In the genomic region with DNA sequence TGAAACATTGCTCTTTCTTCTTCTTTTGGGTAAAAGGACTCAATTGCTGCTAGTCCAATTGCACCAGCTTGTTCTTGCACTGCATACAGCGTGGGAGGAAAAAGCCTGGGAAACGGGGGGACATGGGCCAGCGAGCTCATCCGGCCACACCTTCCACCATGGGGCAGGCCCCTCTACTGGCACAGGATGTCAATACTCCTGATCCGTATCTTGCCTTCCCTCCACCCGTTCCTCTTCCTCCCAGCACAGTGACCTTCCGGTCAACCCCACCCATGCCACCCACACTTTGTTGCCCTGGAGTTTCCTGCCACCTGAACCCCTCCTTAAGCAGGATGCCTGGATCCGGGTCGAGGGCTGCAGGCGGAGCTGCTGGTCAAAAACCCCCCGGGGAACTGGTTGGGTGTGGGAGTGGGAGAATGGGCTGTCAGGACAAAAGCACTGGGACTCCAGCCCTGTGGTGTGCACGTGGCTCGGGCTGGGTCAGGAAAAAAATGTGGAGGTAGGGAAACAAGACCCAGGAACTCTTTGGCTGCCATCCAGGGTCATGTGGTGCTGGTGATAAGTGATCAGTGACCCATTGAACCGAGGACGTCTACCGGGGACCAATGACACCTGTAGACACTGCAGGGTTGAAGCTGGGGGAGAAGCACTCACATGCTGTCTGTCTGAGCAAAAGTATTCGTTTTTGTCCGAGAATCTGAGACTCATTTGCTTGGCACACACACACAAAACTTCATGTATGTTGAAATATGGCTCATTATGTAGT, we compare ENCODE assay signal across 11 cellular contexts. TPM values are rescaled to one million over a fixed set of nuclear protein-coding genes. Genes with fewer than 3 reads are reported as not detected.
DNase-seq lines count a peak whose midpoint lies in the region; ATAC-seq and TF ChIP-seq lines count a peak whose summit lies in the region.
"Had no signal": no experiment of that assay in that cellular context is flagged by ENCODE, and none has a peak within 500 bp of the region (broad histone marks: within the 10 kb centered on the region; RNA-seq: fewer than 3 reads in every experiment).

No MANE protein-coding gene starts in this region.

- peak in 1 of 3 donors; percentile 81 for DNase-seq in CD4-positive, CD25-positive, alpha-beta regulatory T cell
- DNase-seq in NCI-H69 (lab: John Stamatoyannopoulos, UW): peak; percentile 26
- peak; percentile 74 for DNase-seq in coronary artery (ENCODE audit: low spot score)
- no peak for DNase-seq in naive B cell
- DNase-seq in NCI-H2227 (lab: John Stamatoyannopoulos, UW; ENCODE audit: unreplicated experiment): no peak
- no peak for DNase-seq in HAP-1 (ENCODE audit: low spot score in 2 of 2)
- DNase-seq in ACHN: no peak
- DNase-seq: DMS79 treated with DMSO at 0.1 percent for 48 hours, NCI-H1436 had no signal

- peak overlapping the region; percentile 95 to 99 (median 98) for H3K27ac Mint-ChIP-seq in CD4-positive, CD25-positive, alpha-beta regulatory T cell
- H3K27ac Mint-ChIP-seq in naive B cell: peak overlapping the region; percentile 74 to 100 (median 98)

- H3K9me3 Mint-ChIP-seq in CD4-positive, CD25-positive, alpha-beta regulatory T cell: no peaks in the 10 kb centered on the region
- H3K9me3 Mint-ChIP-seq in naive B cell: peaks cover 0 to 1% (median 0%) of the 10 kb centered on the region in 7 donors

- H3K4me1 ChIP-seq in CD4-positive, CD25-positive, alpha-beta regulatory T cell (ENCODE audit: control insufficient read depth, insufficient read depth, low read length, poor library complexity, severe bottlenecking): peaks cover 95% of the 10 kb centered on the region
- no peaks in the 10 kb centered on the region for H3K4me1 ChIP-seq in HAP-1
- H3K4me1 ChIP-seq: prostate gland had no signal

- no peaks in the 10 kb centered on the region for H3K27me3 ChIP-seq in CD4-positive, CD25-positive, alpha-beta regulatory T cell (ENCODE audit: control insufficient read depth, insufficient read depth, low read length)
- peaks cover 32% of the 10 kb centered on the region for H3K27me3 ChIP-seq in HAP-1 (ENCODE audit: low read depth)

- no peak for ATAC-seq in CD4-positive, CD25-positive, alpha-beta regulatory T cell (ENCODE audit: low read depth in 2 of 2)
- ATAC-seq in naive B cell (ENCODE audit: low read depth in 2 of 2) (no peak), GM21447 (IDR thresholded peaks at IDR 0.05; ENCODE audit: unreplicated experiment) (no peak)

- H3K4me1 Mint-ChIP-seq in CD4-positive, CD25-positive, alpha-beta regulatory T cell: peaks cover 23 to 90% (median 60%) of the 10 kb centered on the region in 4 donors
- H3K4me1 Mint-ChIP-seq in naive B cell: peaks cover 56 to 86% (median 86%) of the 10 kb centered on the region in 3 donors

- no peak for TF ChIP-seq CTCF in coronary artery (IDR thresholded peaks at IDR 0.05)

- H3K27me3 Mint-ChIP-seq in CD4-positive, CD25-positive, alpha-beta regulatory T cell: peaks cover 5% of the 10 kb centered on the region
- H3K27me3 Mint-ChIP-seq in naive B cell: no peaks in the 10 kb centered on the region

- H3K27ac ChIP-seq in CD4-positive, CD25-positive, alpha-beta regulatory T cell (ENCODE audit: insufficient read depth, low read length, poor library complexity, severe bottlenecking): peak overlapping the region; percentile 94
- peak overlapping the region in 1 of 2 donors; percentile 45 for H3K27ac ChIP-seq in coronary artery
- H3K27ac ChIP-seq: prostate gland had no signal

- peaks cover 44% of the 10 kb centered on the region for H3K36me3 ChIP-seq in CD4-positive, CD25-positive, alpha-beta regulatory T cell (ENCODE audit: control insufficient read depth, insufficient read depth, low read length)
- H3K36me3 ChIP-seq in HAP-1 (replicated peaks): no peaks in the 10 kb centered on the region
- H3K36me3 ChIP-seq: prostate gland had no signal

- peak overlapping the region; percentile 89 to 97 (median 92) for H3K4me3 Mint-ChIP-seq in CD4-positive, CD25-positive, alpha-beta regulatory T cell
- peak overlapping the region; percentile 23 to 89 (median 82) for H3K4me3 Mint-ChIP-seq in naive B cell

- H3K36me3 Mint-ChIP-seq in CD4-positive, CD25-positive, alpha-beta regulatory T cell: peaks cover 56% of the 10 kb centered on the region
- no peaks in the 10 kb centered on the region for H3K36me3 Mint-ChIP-seq in naive B cell

- in situ Hi-C loops in HAP-1 (cut with MboI; ENCODE audit: low sequenced_read_pairs): no loop called here
- in situ Hi-C loops in ACHN (cut with HindIII; ENCODE audit: low pct_ligation_motif_present, low pct_unique_long_range_greater_than_20kb, low sequenced_read_pairs): no loop called here

- H3K4me3 ChIP-seq in CD4-positive, CD25-positive, alpha-beta regulatory T cell (ENCODE audit: low read depth, low read length): peak overlapping the region; percentile 92
- H3K4me3 ChIP-seq in coronary artery (no peak overlapping the region), HAP-1 (no peak overlapping the region)
- H3K4me3 ChIP-seq: prostate gland had no signal

- H3K9me3 ChIP-seq in CD4-positive, CD25-positive, alpha-beta regulatory T cell (ENCODE audit: control insufficient read depth in 2 of 2, low read length in 2 of 2): no peaks in the 10 kb centered on the region
- H3K9me3 ChIP-seq in HAP-1: no peaks in the 10 kb centered on the region; the same call in 1 of the 2 replicates
- H3K9me3 ChIP-seq: prostate gland had no signal

RNA-seq across cellular contexts. Expression of a gene that starts 8.2 kb away (rescaled TPM):
- 220 TPM for total RNA-seq in CD4-positive, CD25-positive, alpha-beta regulatory T cell
- polyA plus RNA-seq in CD4-positive, CD25-positive, alpha-beta regulatory T cell: 100 to 1,000 TPM; 159 to 261 (median 179) TPM
- polyA plus RNA-seq in naive B cell (ENCODE audit: low read depth in 6 of 6): 1 to 10 TPM; 1.8 to 9.2 (median 4.7) TPM

RNA-seq across cellular contexts. Expression of a gene that starts 34.8 kb away (rescaled TPM):
- 168 TPM for total RNA-seq in CD4-positive, CD25-positive, alpha-beta regulatory T cell
- 10 to 100 TPM; 63.6 to 88.2 (median 65.7) TPM for polyA plus RNA-seq in CD4-positive, CD25-positive, alpha-beta regulatory T cell
- polyA plus RNA-seq in naive B cell (ENCODE audit: low read depth in 6 of 6): 100 to 1,000 TPM in 1 of 6 donors, 10 to 100 TPM in 5; 50.4 to 118 (median 89.6) TPM

Comparison
In these comparisons a context has a peak if more than half of its experiments do, and no peak if none do; other contexts are left out.
1. DNase-seq: peak in NCI-H69 (single experiment) and coronary artery (single experiment); none in naive B cell (single experiment), NCI-H2227 (single experiment), HAP-1 (0 of 2) and ACHN (single experiment).
2. RNA of a gene that starts 8.2 kb away (polyA plus RNA-seq): 159 to 261 TPM in CD4-positive, CD25-positive, alpha-beta regulatory T cell; 1.8 to 9.2 TPM in naive B cell; every median in the first group is over 10 times any median in the second.